19 cellular contexts compared by ENCODE assay signal in the genomic region with DNA sequence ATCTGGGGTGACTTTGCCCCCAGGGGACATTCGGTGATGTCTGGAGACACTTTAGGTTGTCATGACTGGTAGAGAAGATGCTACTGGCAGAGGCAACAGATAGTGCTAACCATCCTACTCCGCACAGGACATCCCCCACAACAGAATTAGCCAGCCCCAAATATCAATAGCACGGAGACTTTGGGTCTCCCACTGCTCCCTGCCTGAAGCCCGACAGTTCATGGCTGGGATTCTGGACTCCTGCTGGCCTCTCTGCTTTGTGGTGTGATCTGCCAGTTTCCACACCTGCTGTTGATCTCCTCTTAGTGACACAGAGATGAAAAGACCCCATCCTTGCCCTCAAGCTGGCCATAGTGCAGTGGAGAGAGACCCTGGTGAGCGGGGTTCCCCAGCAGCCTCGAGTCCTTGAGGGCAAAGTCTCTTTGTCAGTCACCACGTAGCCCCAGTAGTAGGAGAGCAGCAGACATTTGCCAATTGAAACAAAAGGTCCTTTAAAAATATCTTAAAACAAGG.
"Had no signal": no experiment of that assay in that cellular context is flagged by ENCODE, and none has a peak within 500 bp of the region (broad histone marks: within the 10 kb centered on the region; RNA-seq: fewer than 3 reads in every experiment).

No MANE protein-coding gene starts in this region.

- H3K4me3 Mint-ChIP-seq: activated CD4-positive, alpha-beta T cell treated with anti-CD3 and anti-CD28 coated beads for 36 hours; activated CD8-positive, alpha-beta T cell treated with anti-CD3 and anti-CD28 coated beads for 36 hours; activated naive CD4-positive, alpha-beta T cell treated with anti-CD3 and anti-CD28 coated beads, Interleukin-2, amount 50 U/mL, for 24 hours; activated T-cell treated with anti-CD3 and anti-CD28 coated beads, Interleukin-2, amount 50 U/mL, for 72 hours had no signal

- DNase-seq: activated CD4-positive, alpha-beta T cell treated with anti-CD3 and anti-CD28 coated beads for 36 hours; activated CD8-positive, alpha-beta memory T cell treated with anti-CD3 and anti-CD28 coated beads, Interleukin-2, amount 50 U/mL, for 4 hours; activated CD8-positive, alpha-beta T cell treated with anti-CD3 and anti-CD28 coated beads for 36 hours; activated T-cell treated with anti-CD3 and anti-CD28 coated beads, Interleukin-2, amount 50 U/mL, for 72 hours; aorta; caudate nucleus; NCI-H1048; NCI-H1694; NCI-H2029; NCI-H2107; NCI-H2171 treated with DMSO at 0.1 percent for 48 hours; NCI-H226; NCI-H526; NCI-H82; SIG-M5; T-helper 1 cell; WERI-Rb-1 had no signal

- H3K9me3 Mint-ChIP-seq: activated CD8-positive, alpha-beta T cell treated with anti-CD3 and anti-CD28 coated beads for 36 hours; activated naive CD4-positive, alpha-beta T cell treated with anti-CD3 and anti-CD28 coated beads, Interleukin-2, amount 50 U/mL, for 24 hours; activated T-cell treated with anti-CD3 and anti-CD28 coated beads, Interleukin-2, amount 50 U/mL, for 72 hours had no signal

- ATAC-seq: activated CD4-positive, alpha-beta T cell treated with anti-CD3 and anti-CD28 coated beads for 36 hours; activated CD8-positive, alpha-beta T cell treated with anti-CD3 and anti-CD28 coated beads for 36 hours; activated T-cell treated with anti-CD3 and anti-CD28 coated beads, Interleukin-2, amount 50 U/mL, for 72 hours had no signal

- H3K36me3 ChIP-seq: breast epithelium, WERI-Rb-1 had no signal

- H3K36me3 Mint-ChIP-seq: activated naive CD4-positive, alpha-beta T cell treated with anti-CD3 and anti-CD28 coated beads, Interleukin-2, amount 50 U/mL, for 24 hours had no signal

- H3K27ac Mint-ChIP-seq: activated CD4-positive, alpha-beta T cell treated with anti-CD3 and anti-CD28 coated beads for 36 hours; activated CD8-positive, alpha-beta T cell treated with anti-CD3 and anti-CD28 coated beads for 36 hours; activated naive CD4-positive, alpha-beta T cell treated with anti-CD3 and anti-CD28 coated beads, Interleukin-2, amount 50 U/mL, for 24 hours; activated T-cell treated with anti-CD3 and anti-CD28 coated beads, Interleukin-2, amount 50 U/mL, for 72 hours had no signal

- H3K27ac ChIP-seq: breast epithelium, WERI-Rb-1 had no signal

- H3K4me1 ChIP-seq: breast epithelium had no signal

- H3K27me3 ChIP-seq: breast epithelium had no signal

- H3K4me3 ChIP-seq: breast epithelium had no signal

- H3K27me3 Mint-ChIP-seq: activated CD8-positive, alpha-beta T cell treated with anti-CD3 and anti-CD28 coated beads for 36 hours; activated naive CD4-positive, alpha-beta T cell treated with anti-CD3 and anti-CD28 coated beads, Interleukin-2, amount 50 U/mL, for 24 hours had no signal

- H3K4me1 Mint-ChIP-seq: activated CD4-positive, alpha-beta T cell treated with anti-CD3 and anti-CD28 coated beads for 36 hours; activated naive CD4-positive, alpha-beta T cell treated with anti-CD3 and anti-CD28 coated beads, Interleukin-2, amount 50 U/mL, for 24 hours had no signal

- H3K9me3 ChIP-seq: breast epithelium had no signal
